ENCODE assay signal across 11 cellular contexts in the genomic region with DNA sequence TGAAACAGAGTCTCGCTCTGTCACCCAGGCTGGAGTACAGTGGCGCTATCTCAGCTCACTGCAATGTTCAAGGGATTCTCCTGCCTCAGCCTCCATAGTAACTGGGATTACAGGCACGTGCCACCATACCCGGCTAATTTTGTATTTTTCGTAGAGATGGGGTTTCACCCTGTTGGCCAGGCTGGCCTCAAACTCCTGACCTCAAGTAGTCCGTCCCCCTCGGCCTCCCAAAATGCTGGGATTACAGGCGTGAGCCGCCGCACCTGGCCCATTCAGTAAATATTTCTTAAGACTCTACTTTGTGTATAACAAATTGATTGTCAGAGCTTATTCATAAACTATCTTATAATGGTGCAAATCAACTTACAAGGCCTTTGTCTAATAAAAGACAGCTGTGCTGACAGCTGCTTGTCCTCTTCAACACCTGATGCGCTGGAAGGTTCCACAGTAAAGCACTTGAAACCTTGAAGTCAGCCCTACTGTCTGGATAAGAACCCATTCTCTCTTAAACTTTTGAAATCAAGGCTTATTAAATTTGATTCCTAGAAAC. TPM values are rescaled to one million over a fixed set of nuclear protein-coding genes. Genes with fewer than 3 reads are reported as not detected.
DNase-seq lines count a peak whose midpoint lies in the region; ATAC-seq and TF ChIP-seq lines count a peak whose summit lies in the region.
"Had no signal": no experiment of that assay in that cellular context is flagged by ENCODE, and none has a peak within 500 bp of the region (broad histone marks: within the 10 kb centered on the region; RNA-seq: fewer than 3 reads in every experiment).

No MANE protein-coding gene starts in this region.

- H3K27ac ChIP-seq in cardiac muscle cell (peak overlapping the region; percentile 85), endodermal cell (ENCODE audit: low read depth, low read length) (no peak overlapping the region), upper lobe of left lung (peak overlapping the region; percentile 40 to 72 (median 60))

- WGBS in endodermal cell (ENCODE audit: insufficient coverage in 1 of 2, insufficient read length in 1 of 2), 2 experiments = 83 to 92% methylated on average over 5 to 11 of the region's 11 CpGs
- WGBS in upper lobe of left lung, 2 donors = 73 to 80% methylated on average over 11 of the region's 11 CpGs

- H3K27me3 ChIP-seq in cardiac muscle cell = no peaks in the 10 kb centered on the region
- no peaks in the 10 kb centered on the region for H3K27me3 ChIP-seq in endodermal cell (ENCODE audit: control insufficient read depth, insufficient read depth, low read length, poor library complexity, severe bottlenecking)
- H3K27me3 ChIP-seq in upper lobe of left lung = no peaks in the 10 kb centered on the region
- H3K27me3 ChIP-seq: MG63 had no signal

- H3K36me3 ChIP-seq in cardiac muscle cell = no peaks in the 10 kb centered on the region
- H3K36me3 ChIP-seq in endodermal cell (ENCODE audit: control insufficient read depth, insufficient read depth, low read length) = no peaks in the 10 kb centered on the region
- peaks cover 0 to 37% (median 9%) of the 10 kb centered on the region in 4 donors for H3K36me3 ChIP-seq in upper lobe of left lung

- TF ChIP-seq CTCF in cardiac muscle cell (IDR thresholded peaks at IDR 0.05; ENCODE audit: low read depth, low read length) = no peak
- TF ChIP-seq CTCF in endodermal cell (conservative IDR thresholded peaks at IDR 0.05) = no peak
- TF ChIP-seq CTCF in nephron (IDR thresholded peaks at IDR 0.05; ENCODE audit: unreplicated experiment in 3 of 3) = no peak
- TF ChIP-seq CTCF in upper lobe of left lung (IDR thresholded peaks at IDR 0.05) = no peak

- TF ChIP-seq POLR2A in upper lobe of left lung (IDR thresholded peaks at IDR 0.05) = no peak

- TF ChIP-seq EP300 in upper lobe of left lung (IDR thresholded peaks at IDR 0.05) = no peak

- H3K9me3 ChIP-seq in cardiac muscle cell (ENCODE audit: low read depth) (no peaks in the 10 kb centered on the region), endodermal cell (ENCODE audit: control insufficient read depth, low read length) (no peaks in the 10 kb centered on the region), upper lobe of left lung (no peaks in the 10 kb centered on the region)
- H3K9me3 ChIP-seq: MG63 had no signal

- H3K9me3 Mint-ChIP-seq in endodermal cell (no peaks in the 10 kb centered on the region), nephron (no peaks in the 10 kb centered on the region)
- H3K9me3 Mint-ChIP-seq: effector memory CD8-positive, alpha-beta T cell had no signal

- peaks cover 18% of the 10 kb centered on the region for H3K36me3 Mint-ChIP-seq in endodermal cell (ENCODE audit: low read depth)
- no peaks in the 10 kb centered on the region for H3K36me3 Mint-ChIP-seq in nephron (ENCODE audit: low read depth)

- H3K4me3 Mint-ChIP-seq in endodermal cell (no peak overlapping the region), nephron (no peak overlapping the region)
- H3K4me3 Mint-ChIP-seq: activated CD4-positive, alpha-beta T cell treated with anti-CD3 and anti-CD28 coated beads for 36 hours; effector memory CD8-positive, alpha-beta T cell had no signal

- H3K27me3 Mint-ChIP-seq in endodermal cell (ENCODE audit: insufficient read depth) (no peaks in the 10 kb centered on the region), nephron (ENCODE audit: low read depth) (peaks cover 6% of the 10 kb centered on the region)
- H3K27me3 Mint-ChIP-seq: activated CD4-positive, alpha-beta T cell treated with anti-CD3 and anti-CD28 coated beads for 36 hours had no signal

- H3K4me3 ChIP-seq in cardiac muscle cell (no peak overlapping the region), endodermal cell (ENCODE audit: low read length) (no peak overlapping the region), upper lobe of left lung (no peak overlapping the region)
- H3K4me3 ChIP-seq: MG63 had no signal

- H3K4me1 ChIP-seq in cardiac muscle cell (ENCODE audit: low read depth) = peaks cover 15% of the 10 kb centered on the region
- peaks cover 3% of the 10 kb centered on the region for H3K4me1 ChIP-seq in endodermal cell (ENCODE audit: control insufficient read depth, insufficient read depth, low read length)
- H3K4me1 ChIP-seq in upper lobe of left lung = peaks cover 3 to 15% (median 7%) of the 10 kb centered on the region in 4 donors

- ATAC-seq in Right ventricle myocardium superior (ENCODE audit: poor library complexity) = no peak
- ATAC-seq in upper lobe of left lung (ENCODE audit: low FRiP score in 2 of 2) = no peak
- no peak for ATAC-seq in HG02588 (IDR thresholded peaks at IDR 0.05; ENCODE audit: unreplicated experiment)
- ATAC-seq: activated CD4-positive, alpha-beta T cell treated with anti-CD3 and anti-CD28 coated beads for 36 hours had no signal

- intact Hi-C loops in Right ventricle myocardium superior (cut with DNase I) = loop anchor here (10.0 kb wide), 2 partner anchors 142 to 242 kb away; a partner anchor contains a TSS

- H3K4me1 Mint-ChIP-seq in endodermal cell = peaks cover 9% of the 10 kb centered on the region
- H3K4me1 Mint-ChIP-seq in nephron = peaks cover 35% of the 10 kb centered on the region

- no peak overlapping the region for H3K9ac ChIP-seq in endodermal cell (ENCODE audit: extremely low read depth, low read length, poor library complexity, severe bottlenecking)

- H3K27ac Mint-ChIP-seq in endodermal cell (no peak overlapping the region), nephron (peak overlapping the region; percentile 40 to 97 (median 96))
- H3K27ac Mint-ChIP-seq: activated CD4-positive, alpha-beta T cell treated with anti-CD3 and anti-CD28 coated beads for 36 hours; effector memory CD8-positive, alpha-beta T cell had no signal

- no peak for DNase-seq in cardiac muscle cell (ENCODE audit: low read depth in 1 of 2, low spot score in 1 of 2)
- DNase-seq in Right ventricle myocardium superior = no peak
- peak; percentile 19 for DNase-seq in endodermal cell
- DNase-seq in upper lobe of left lung = no peak
- DNase-seq in D341Med (ENCODE audit: low spot score) = no peak
- no peak for DNase-seq in HT-29 (ENCODE audit: low spot score)
- DNase-seq: activated CD4-positive, alpha-beta T cell treated with anti-CD3 and anti-CD28 coated beads for 36 hours; effector memory CD8-positive, alpha-beta T cell had no signal

RNA-seq across cellular contexts. Expression of a gene that starts 14.7 kb away (rescaled TPM):
- total RNA-seq in cardiac muscle cell (17.8 and 32.0 TPM in 2 replicates), Right ventricle myocardium superior (105 TPM), endodermal cell (10 to 100 TPM; 12.9 to 13.6 TPM), upper lobe of left lung (10 to 100 TPM; 32.0 to 98.0 (median 61.2) TPM)
- polyA plus RNA-seq in cardiac muscle cell = 8.4 and 26.3 TPM in 2 replicates
- polyA plus RNA-seq in endodermal cell (2013, experiment 1 of 2) = 9.7 TPM
- 8.7 TPM for polyA plus RNA-seq in endodermal cell (2013, experiment 2 of 2)
- total RNA-seq in HT-29 (2014; rRNA removed; shearing (Covaris generic)) = 0.70 and 2.6 TPM in 2 replicates
